ENCODE assay signal across 2 cellular contexts in the genomic region with DNA sequence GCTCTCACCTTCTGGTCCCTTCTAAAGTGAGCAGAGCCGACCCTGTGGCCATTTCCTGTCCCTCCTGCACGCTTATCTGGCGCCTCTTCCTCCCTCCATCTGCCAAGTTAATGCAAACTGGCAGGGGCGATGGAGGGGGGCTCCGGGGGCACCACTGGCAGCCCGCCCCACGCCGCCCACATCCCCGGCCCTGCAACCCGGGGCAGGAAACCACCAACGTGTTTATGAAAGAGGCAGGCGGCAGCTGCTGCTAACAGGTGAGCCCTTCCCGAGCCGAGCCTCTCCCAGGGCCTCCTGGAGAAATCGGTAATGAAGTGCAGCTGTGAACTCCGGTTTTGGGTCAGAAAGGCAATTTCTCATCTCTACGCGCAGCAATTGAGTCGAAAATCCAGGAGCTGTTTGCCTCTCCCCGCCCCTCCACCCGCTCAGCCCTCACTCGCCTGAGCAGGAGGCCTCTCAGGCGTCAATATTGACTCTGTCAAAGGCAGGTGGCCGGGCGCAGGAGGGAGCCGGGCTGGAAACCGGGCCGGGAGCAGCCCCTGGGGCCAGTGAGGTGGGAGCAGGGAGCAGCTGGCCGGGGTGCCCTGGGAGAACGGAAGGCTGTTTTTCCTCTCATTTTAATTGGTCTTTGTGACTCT.
TF ChIP-seq lines count a peak whose summit lies in the region.

No MANE protein-coding gene starts in this region.

TF ChIP-seq in WTC11, 78 proteins besides CTCF, POLR2A, EP300 and RAD21:
- TF ChIP-seq, protein P1, sequence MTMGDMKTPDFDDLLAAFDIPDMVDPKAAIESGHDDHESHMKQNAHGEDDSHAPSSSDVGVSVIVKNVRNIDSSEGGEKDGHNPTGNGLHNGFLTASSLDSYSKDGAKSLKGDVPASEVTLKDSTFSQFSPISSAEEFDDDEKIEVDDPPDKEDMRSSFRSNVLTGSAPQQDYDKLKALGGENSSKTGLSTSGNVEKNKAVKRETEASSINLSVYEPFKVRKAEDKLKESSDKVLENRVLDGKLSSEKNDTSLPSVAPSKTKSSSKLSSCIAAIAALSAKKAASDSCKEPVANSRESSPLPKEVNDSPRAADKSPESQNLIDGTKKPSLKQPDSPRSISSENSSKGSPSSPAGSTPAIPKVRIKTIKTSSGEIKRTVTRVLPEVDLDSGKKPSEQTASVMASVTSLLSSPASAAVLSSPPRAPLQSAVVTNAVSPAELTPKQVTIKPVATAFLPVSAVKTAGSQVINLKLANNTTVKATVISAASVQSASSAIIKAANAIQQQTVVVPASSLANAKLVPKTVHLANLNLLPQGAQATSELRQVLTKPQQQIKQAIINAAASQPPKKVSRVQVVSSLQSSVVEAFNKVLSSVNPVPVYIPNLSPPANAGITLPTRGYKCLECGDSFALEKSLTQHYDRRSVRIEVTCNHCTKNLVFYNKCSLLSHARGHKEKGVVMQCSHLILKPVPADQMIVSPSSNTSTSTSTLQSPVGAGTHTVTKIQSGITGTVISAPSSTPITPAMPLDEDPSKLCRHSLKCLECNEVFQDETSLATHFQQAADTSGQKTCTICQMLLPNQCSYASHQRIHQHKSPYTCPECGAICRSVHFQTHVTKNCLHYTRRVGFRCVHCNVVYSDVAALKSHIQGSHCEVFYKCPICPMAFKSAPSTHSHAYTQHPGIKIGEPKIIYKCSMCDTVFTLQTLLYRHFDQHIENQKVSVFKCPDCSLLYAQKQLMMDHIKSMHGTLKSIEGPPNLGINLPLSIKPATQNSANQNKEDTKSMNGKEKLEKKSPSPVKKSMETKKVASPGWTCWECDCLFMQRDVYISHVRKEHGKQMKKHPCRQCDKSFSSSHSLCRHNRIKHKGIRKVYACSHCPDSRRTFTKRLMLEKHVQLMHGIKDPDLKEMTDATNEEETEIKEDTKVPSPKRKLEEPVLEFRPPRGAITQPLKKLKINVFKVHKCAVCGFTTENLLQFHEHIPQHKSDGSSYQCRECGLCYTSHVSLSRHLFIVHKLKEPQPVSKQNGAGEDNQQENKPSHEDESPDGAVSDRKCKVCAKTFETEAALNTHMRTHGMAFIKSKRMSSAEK (CRISPR knock-in tag; IDR thresholded peaks at IDR 0.05; ENCODE audit: borderline replicate concordance) = no peak
- TF ChIP-seq GABPB1 (CRISPR knock-in tag; IDR thresholded peaks at IDR 0.05) = peak; percentile 83

TF ChIP-seq in HepG2, 621 proteins besides CTCF, POLR2A, EP300 and RAD21 (continued from another document and continues in another):
- 0 out of 3 replicates have a peak, but pooled peaks have one; percentile 58 for TF ChIP-seq MXI1 (IDR thresholded peaks at IDR 0.05; ENCODE audit: borderline replicate concordance, low read depth, low read length)
- no peak for TF ChIP-seq ZNF768 (CRISPR knock-in tag; IDR thresholded peaks at IDR 0.05)
- TF ChIP-seq ZNF781 (CRISPR knock-in tag; IDR thresholded peaks at IDR 0.05; ENCODE audit: borderline replicate concordance, not compliant biosample characterization) = peak; percentile 66
- peak; percentile 73; the same call in 1 of the 2 replicates for TF ChIP-seq ZSCAN29 (CRISPR knock-in tag; conservative IDR thresholded peaks at IDR 0.05)
- peak; percentile 69; the same call in 1 of the 2 replicates for TF ChIP-seq ATF7-NPFF (CRISPR knock-in tag; IDR thresholded peaks at IDR 0.05; ENCODE audit: low read depth)
- TF ChIP-seq, protein P2, sequence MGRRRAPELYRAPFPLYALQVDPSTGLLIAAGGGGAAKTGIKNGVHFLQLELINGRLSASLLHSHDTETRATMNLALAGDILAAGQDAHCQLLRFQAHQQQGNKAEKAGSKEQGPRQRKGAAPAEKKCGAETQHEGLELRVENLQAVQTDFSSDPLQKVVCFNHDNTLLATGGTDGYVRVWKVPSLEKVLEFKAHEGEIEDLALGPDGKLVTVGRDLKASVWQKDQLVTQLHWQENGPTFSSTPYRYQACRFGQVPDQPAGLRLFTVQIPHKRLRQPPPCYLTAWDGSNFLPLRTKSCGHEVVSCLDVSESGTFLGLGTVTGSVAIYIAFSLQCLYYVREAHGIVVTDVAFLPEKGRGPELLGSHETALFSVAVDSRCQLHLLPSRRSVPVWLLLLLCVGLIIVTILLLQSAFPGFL (CRISPR knock-in tag; IDR thresholded peaks at IDR 0.05) = no peak
- peak in 1 of 2 experiments; percentile 95; a peak in 2 of 4 replicates for TF ChIP-seq KLF16 (CRISPR knock-in tag; IDR thresholded peaks at IDR 0.05)
- TF ChIP-seq, protein P3, sequence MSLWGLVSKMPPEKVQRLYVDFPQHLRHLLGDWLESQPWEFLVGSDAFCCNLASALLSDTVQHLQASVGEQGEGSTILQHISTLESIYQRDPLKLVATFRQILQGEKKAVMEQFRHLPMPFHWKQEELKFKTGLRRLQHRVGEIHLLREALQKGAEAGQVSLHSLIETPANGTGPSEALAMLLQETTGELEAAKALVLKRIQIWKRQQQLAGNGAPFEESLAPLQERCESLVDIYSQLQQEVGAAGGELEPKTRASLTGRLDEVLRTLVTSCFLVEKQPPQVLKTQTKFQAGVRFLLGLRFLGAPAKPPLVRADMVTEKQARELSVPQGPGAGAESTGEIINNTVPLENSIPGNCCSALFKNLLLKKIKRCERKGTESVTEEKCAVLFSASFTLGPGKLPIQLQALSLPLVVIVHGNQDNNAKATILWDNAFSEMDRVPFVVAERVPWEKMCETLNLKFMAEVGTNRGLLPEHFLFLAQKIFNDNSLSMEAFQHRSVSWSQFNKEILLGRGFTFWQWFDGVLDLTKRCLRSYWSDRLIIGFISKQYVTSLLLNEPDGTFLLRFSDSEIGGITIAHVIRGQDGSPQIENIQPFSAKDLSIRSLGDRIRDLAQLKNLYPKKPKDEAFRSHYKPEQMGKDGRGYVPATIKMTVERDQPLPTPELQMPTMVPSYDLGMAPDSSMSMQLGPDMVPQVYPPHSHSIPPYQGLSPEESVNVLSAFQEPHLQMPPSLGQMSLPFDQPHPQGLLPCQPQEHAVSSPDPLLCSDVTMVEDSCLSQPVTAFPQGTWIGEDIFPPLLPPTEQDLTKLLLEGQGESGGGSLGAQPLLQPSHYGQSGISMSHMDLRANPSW (CRISPR knock-in tag; IDR thresholded peaks at IDR 0.05; ENCODE audit: borderline replicate concordance) = peak; percentile 94; the same call in 1 of the 2 replicates
- no peak for TF ChIP-seq TBP (CRISPR knock-in tag; IDR thresholded peaks at IDR 0.05)
- TF ChIP-seq, protein P4, sequence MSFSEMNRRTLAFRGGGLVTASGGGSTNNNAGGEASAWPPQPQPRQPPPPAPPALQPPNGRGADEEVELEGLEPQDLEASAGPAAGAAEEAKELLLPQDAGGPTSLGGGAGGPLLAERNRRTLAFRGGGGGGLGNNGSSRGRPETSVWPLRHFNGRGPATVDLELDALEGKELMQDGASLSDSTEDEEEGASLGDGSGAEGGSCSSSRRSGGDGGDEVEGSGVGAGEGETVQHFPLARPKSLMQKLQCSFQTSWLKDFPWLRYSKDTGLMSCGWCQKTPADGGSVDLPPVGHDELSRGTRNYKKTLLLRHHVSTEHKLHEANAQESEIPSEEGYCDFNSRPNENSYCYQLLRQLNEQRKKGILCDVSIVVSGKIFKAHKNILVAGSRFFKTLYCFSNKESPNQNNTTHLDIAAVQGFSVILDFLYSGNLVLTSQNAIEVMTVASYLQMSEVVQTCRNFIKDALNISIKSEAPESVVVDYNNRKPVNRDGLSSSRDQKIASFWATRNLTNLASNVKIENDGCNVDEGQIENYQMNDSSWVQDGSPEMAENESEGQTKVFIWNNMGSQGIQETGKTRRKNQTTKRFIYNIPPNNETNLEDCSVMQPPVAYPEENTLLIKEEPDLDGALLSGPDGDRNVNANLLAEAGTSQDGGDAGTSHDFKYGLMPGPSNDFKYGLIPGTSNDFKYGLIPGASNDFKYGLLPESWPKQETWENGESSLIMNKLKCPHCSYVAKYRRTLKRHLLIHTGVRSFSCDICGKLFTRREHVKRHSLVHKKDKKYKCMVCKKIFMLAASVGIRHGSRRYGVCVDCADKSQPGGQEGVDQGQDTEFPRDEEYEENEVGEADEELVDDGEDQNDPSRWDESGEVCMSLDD (CRISPR knock-in tag; IDR thresholded peaks at IDR 0.05; ENCODE audit: borderline replicate concordance) = peak; percentile 67; the same call in 1 of the 2 replicates
- TF ChIP-seq, protein P5, sequence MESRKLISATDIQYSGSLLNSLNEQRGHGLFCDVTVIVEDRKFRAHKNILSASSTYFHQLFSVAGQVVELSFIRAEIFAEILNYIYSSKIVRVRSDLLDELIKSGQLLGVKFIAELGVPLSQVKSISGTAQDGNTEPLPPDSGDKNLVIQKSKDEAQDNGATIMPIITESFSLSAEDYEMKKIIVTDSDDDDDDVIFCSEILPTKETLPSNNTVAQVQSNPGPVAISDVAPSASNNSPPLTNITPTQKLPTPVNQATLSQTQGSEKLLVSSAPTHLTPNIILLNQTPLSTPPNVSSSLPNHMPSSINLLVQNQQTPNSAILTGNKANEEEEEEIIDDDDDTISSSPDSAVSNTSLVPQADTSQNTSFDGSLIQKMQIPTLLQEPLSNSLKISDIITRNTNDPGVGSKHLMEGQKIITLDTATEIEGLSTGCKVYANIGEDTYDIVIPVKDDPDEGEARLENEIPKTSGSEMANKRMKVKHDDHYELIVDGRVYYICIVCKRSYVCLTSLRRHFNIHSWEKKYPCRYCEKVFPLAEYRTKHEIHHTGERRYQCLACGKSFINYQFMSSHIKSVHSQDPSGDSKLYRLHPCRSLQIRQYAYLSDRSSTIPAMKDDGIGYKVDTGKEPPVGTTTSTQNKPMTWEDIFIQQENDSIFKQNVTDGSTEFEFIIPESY (CRISPR knock-in tag; IDR thresholded peaks at IDR 0.05) = peak; percentile 50; the same call in 1 of the 2 replicates
- TF ChIP-seq ZFYVE20 (CRISPR knock-in tag; IDR thresholded peaks at IDR 0.05; ENCODE audit: borderline replicate concordance, low read depth) = no peak
- no peak for TF ChIP-seq SCMH1 (CRISPR knock-in tag; IDR thresholded peaks at IDR 0.05; ENCODE audit: borderline replicate concordance)
- no peak for TF ChIP-seq CREB1 (IDR thresholded peaks at IDR 0.05)
- no peak for TF ChIP-seq CREB1 (CRISPR knock-in tag; IDR thresholded peaks at IDR 0.05)
- peak; percentile 78 for TF ChIP-seq ZNF891 (CRISPR knock-in tag; IDR thresholded peaks at IDR 0.05)
- TF ChIP-seq, protein P6, sequence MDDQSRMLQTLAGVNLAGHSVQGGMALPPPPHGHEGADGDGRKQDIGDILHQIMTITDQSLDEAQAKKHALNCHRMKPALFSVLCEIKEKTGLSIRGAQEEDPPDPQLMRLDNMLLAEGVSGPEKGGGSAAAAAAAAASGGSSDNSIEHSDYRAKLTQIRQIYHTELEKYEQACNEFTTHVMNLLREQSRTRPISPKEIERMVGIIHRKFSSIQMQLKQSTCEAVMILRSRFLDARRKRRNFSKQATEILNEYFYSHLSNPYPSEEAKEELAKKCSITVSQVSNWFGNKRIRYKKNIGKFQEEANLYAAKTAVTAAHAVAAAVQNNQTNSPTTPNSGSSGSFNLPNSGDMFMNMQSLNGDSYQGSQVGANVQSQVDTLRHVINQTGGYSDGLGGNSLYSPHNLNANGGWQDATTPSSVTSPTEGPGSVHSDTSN (CRISPR knock-in tag; IDR thresholded peaks at IDR 0.05; ENCODE audit: borderline replicate concordance) = 0 out of 2 replicates have a peak, but pooled peaks have one; percentile 26
- peak; percentile 74 for TF ChIP-seq TEAD3 (CRISPR knock-in tag; optimal IDR thresholded peaks at IDR 0.05; ENCODE audit: borderline replicate concordance)
- TF ChIP-seq, protein P7, sequence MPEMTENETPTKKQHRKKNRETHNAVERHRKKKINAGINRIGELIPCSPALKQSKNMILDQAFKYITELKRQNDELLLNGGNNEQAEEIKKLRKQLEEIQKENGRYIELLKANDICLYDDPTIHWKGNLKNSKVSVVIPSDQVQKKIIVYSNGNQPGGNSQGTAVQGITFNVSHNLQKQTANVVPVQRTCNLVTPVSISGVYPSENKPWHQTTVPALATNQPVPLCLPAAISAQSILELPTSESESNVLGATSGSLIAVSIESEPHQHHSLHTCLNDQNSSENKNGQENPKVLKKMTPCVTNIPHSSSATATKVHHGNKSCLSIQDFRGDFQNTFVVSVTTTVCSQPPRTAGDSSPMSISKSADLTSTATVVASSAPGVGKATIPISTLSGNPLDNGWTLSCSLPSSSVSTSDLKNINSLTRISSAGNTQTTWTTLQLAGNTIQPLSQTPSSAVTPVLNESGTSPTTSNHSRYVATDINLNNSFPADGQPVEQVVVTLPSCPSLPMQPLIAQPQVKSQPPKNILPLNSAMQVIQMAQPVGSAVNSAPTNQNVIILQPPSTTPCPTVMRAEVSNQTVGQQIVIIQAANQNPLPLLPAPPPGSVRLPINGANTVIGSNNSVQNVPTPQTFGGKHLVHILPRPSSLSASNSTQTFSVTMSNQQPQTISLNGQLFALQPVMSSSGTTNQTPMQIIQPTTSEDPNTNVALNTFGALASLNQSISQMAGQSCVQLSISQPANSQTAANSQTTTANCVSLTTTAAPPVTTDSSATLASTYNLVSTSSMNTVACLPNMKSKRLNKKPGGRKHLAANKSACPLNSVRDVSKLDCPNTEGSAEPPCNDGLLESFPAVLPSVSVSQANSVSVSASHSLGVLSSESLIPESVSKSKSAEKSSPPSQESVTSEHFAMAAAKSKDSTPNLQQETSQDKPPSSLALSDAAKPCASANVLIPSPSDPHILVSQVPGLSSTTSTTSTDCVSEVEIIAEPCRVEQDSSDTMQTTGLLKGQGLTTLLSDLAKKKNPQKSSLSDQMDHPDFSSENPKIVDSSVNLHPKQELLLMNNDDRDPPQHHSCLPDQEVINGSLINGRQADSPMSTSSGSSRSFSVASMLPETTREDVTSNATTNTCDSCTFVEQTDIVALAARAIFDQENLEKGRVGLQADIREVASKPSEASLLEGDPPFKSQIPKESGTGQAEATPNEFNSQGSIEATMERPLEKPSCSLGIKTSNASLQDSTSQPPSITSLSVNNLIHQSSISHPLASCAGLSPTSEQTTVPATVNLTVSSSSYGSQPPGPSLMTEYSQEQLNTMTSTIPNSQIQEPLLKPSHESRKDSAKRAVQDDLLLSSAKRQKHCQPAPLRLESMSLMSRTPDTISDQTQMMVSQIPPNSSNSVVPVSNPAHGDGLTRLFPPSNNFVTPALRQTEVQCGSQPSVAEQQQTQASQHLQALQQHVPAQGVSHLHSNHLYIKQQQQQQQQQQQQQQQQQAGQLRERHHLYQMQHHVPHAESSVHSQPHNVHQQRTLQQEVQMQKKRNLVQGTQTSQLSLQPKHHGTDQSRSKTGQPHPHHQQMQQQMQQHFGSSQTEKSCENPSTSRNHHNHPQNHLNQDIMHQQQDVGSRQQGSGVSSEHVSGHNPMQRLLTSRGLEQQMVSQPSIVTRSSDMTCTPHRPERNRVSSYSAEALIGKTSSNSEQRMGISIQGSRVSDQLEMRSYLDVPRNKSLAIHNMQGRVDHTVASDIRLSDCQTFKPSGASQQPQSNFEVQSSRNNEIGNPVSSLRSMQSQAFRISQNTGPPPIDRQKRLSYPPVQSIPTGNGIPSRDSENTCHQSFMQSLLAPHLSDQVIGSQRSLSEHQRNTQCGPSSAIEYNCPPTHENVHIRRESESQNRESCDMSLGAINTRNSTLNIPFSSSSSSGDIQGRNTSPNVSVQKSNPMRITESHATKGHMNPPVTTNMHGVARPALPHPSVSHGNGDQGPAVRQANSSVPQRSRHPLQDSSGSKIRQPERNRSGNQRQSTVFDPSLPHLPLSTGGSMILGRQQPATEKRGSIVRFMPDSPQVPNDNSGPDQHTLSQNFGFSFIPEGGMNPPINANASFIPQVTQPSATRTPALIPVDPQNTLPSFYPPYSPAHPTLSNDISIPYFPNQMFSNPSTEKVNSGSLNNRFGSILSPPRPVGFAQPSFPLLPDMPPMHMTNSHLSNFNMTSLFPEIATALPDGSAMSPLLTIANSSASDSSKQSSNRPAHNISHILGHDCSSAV (CRISPR knock-in tag; IDR thresholded peaks at IDR 0.05; ENCODE audit: borderline replicate concordance) = no peak
- peak; percentile 84; the same call in 1 of the 2 replicates for TF ChIP-seq ZNF431 (CRISPR knock-in tag; IDR thresholded peaks at IDR 0.05; ENCODE audit: borderline replicate concordance, low read depth)
- TF ChIP-seq NFKBIZ (CRISPR knock-in tag; IDR thresholded peaks at IDR 0.05) = 0 out of 2 replicates have a peak, but pooled peaks have one; percentile 28
- TF ChIP-seq ZNF670 (CRISPR knock-in tag; IDR thresholded peaks at IDR 0.05; ENCODE audit: borderline replicate concordance) = 0 out of 2 replicates have a peak, but pooled peaks have one; percentile 46
- TF ChIP-seq NCOA2 (CRISPR knock-in tag; IDR thresholded peaks at IDR 0.05) = peak; percentile 85
- peak; percentile 84 for TF ChIP-seq KDM6A (CRISPR knock-in tag; IDR thresholded peaks at IDR 0.05; ENCODE audit: low read depth)
- peak; percentile 41; the same call in 1 of the 2 replicates for TF ChIP-seq CREM (IDR thresholded peaks at IDR 0.05)
- TF ChIP-seq CREM (CRISPR knock-in tag; IDR thresholded peaks at IDR 0.05) = no peak
